In genomic region chr12:94427520-94428381, GRCh38 we compare ENCODE assay signal across 11 cellular contexts. TPM values are rescaled to one million over a fixed set of nuclear protein-coding genes. Genes with fewer than 3 reads are reported as not detected.
A peak's percentile ranks its signal among the peaks of the same experiment; 100 is the strongest.
DNase-seq lines count a peak whose midpoint lies in the region; ATAC-seq and TF ChIP-seq lines count a peak whose summit lies in the region.
"Had no signal": no experiment of that assay in that cellular context is flagged by ENCODE, and none has a peak within 500 bp of the region (broad histone marks: within the 10 kb centered on the region; RNA-seq: fewer than 3 reads in every experiment).

No MANE protein-coding gene starts in this region.

- H3K4me1 Mint-ChIP-seq in activated T-helper 17 cell treated with anti-CD3 and anti-CD28 coated beads, Interleukin-2, amount 50 U/mL, for 72 hours = peaks cover 17% of the 10 kb centered on the region

- no peaks in the 10 kb centered on the region for H3K27me3 ChIP-seq in vagina
- H3K27me3 ChIP-seq in effector memory CD4-positive, alpha-beta T cell (replicated peaks; ENCODE audit: control insufficient read depth, insufficient read depth, low read length, poor library complexity, severe bottlenecking) = no peaks in the 10 kb centered on the region
- H3K27me3 ChIP-seq: tibial nerve had no signal

- no peak for TF ChIP-seq POLR2A in vagina (IDR thresholded peaks at IDR 0.05)

- peaks cover 11% of the 10 kb centered on the region for H3K9me3 ChIP-seq in vagina
- H3K9me3 ChIP-seq in effector memory CD4-positive, alpha-beta T cell (ENCODE audit: control insufficient read depth, low read length) = peaks cover under 1% of the 10 kb centered on the region

- peak overlapping the region in 1 of 2 donors; percentile 21 for H3K4me3 ChIP-seq in vagina
- H3K4me3 ChIP-seq in effector memory CD4-positive, alpha-beta T cell (ENCODE audit: insufficient read depth, low read depth, low read length, poor library complexity, severe bottlenecking) = no peak overlapping the region
- H3K4me3 ChIP-seq: tibial nerve had no signal

- H3K27me3 Mint-ChIP-seq in activated T-helper 17 cell treated with anti-CD3 and anti-CD28 coated beads, Interleukin-2, amount 50 U/mL, for 72 hours = no peaks in the 10 kb centered on the region
- H3K27me3 Mint-ChIP-seq: activated CD8-positive, alpha-beta memory T cell treated with anti-CD3 and anti-CD28 coated beads, Interleukin-2, amount 10 ng/mL, durations not matched to agents 7 days and 5 days; memory B cell had no signal

- peak overlapping the region; percentile 50 for H3K27ac Mint-ChIP-seq in activated T-helper 17 cell treated with anti-CD3 and anti-CD28 coated beads, Interleukin-2, amount 50 U/mL, for 72 hours
- H3K27ac Mint-ChIP-seq: activated CD8-positive, alpha-beta memory T cell treated with anti-CD3 and anti-CD28 coated beads, Interleukin-2, amount 10 ng/mL, durations not matched to agents 7 days and 5 days; memory B cell had no signal

- peaks cover 11% of the 10 kb centered on the region for H3K9me3 Mint-ChIP-seq in activated T-helper 17 cell treated with anti-CD3 and anti-CD28 coated beads, Interleukin-2, amount 50 U/mL, for 72 hours

- peak overlapping the region; percentile 11 for H3K4me3 Mint-ChIP-seq in activated T-helper 17 cell treated with anti-CD3 and anti-CD28 coated beads, Interleukin-2, amount 50 U/mL, for 72 hours
- H3K4me3 Mint-ChIP-seq: activated CD8-positive, alpha-beta memory T cell treated with anti-CD3 and anti-CD28 coated beads, Interleukin-2, amount 10 ng/mL, durations not matched to agents 7 days and 5 days; memory B cell had no signal

- intact Hi-C loops in vagina (cut with DNase I) = no loop called here
- intact Hi-C loops in posterior cingulate gyrus (cut with DNase I) = no loop called here

- TF ChIP-seq CTCF in vagina (IDR thresholded peaks at IDR 0.05) = no peak

- H3K27ac ChIP-seq in vagina = peak overlapping the region; percentile 31
- H3K27ac ChIP-seq in effector memory CD4-positive, alpha-beta T cell (ENCODE audit: insufficient read depth, low read length, poor library complexity, severe bottlenecking) = no peak overlapping the region

- H3K36me3 ChIP-seq in vagina = no peaks in the 10 kb centered on the region
- H3K36me3 ChIP-seq in effector memory CD4-positive, alpha-beta T cell (ENCODE audit: control insufficient read depth, insufficient read depth, low read length) = no peaks in the 10 kb centered on the region

- peak; percentile 90 for ATAC-seq in activated T-helper 17 cell treated with anti-CD3 and anti-CD28 coated beads, Interleukin-2, amount 50 U/mL, for 72 hours (replicated peaks)
- ATAC-seq in GM19397 (IDR thresholded peaks at IDR 0.05; ENCODE audit: unreplicated experiment) = no peak
- ATAC-seq: activated CD8-positive, alpha-beta memory T cell treated with anti-CD3 and anti-CD28 coated beads, Interleukin-2, amount 10 ng/mL, durations not matched to agents 7 days and 5 days had no signal

- peak; percentile 13 for DNase-seq in stimulated activated CD4-positive, alpha-beta T cell treated with anti-CD3 and anti-CD28 coated beads, Interleukin-15, amount 100 ng/mL, for 24 hours
- no peak for DNase-seq in stimulated activated CD4-positive, alpha-beta T cell treated with anti-CD3 and anti-CD28 coated beads, Interleukin-4, amount 100 ng/mL, for 4 hours
- DNase-seq in inferior parietal cortex (ENCODE audit: extremely low spot score) = peak; percentile 56
- no peak for DNase-seq in vagina (ENCODE audit: extremely low spot score in 2 of 2)
- DNase-seq in posterior cingulate gyrus = no peak
- DNase-seq in effector memory CD4-positive, alpha-beta T cell = no peak
- DNase-seq: activated CD8-positive, alpha-beta memory T cell treated with anti-CD3 and anti-CD28 coated beads, Interleukin-2, amount 10 ng/mL, durations not matched to agents 7 days and 5 days had no signal

- no peaks in the 10 kb centered on the region for H3K4me1 ChIP-seq in vagina
- H3K4me1 ChIP-seq in effector memory CD4-positive, alpha-beta T cell (ENCODE audit: control insufficient read depth, insufficient read depth, low read length, poor library complexity, severe bottlenecking) = no peaks in the 10 kb centered on the region

- peaks cover 28% of the 10 kb centered on the region for H3K36me3 Mint-ChIP-seq in activated T-helper 17 cell treated with anti-CD3 and anti-CD28 coated beads, Interleukin-2, amount 50 U/mL, for 72 hours (ENCODE audit: low read depth)

RNA-seq across cellular contexts. Expression of gene CEP83, which starts 31.9 kb away (rescaled TPM):
- total RNA-seq in activated T-helper 17 cell treated with anti-CD3 and anti-CD28 coated beads, Interleukin-2, amount 50 U/mL, for 72 hours = 10 to 100 TPM; 22.0 to 23.9 TPM
- 16.5 TPM for total RNA-seq in vagina

Comparison
In these comparisons a context has a peak if more than half of its experiments do, and no peak if none do; other contexts are left out.
1. DNase-seq: peak in stimulated activated CD4-positive, alpha-beta T cell treated with anti-CD3 and anti-CD28 coated beads, Interleukin-15, amount 100 ng/mL, for 24 hours (single experiment) and inferior parietal cortex (single experiment); none in stimulated activated CD4-positive, alpha-beta T cell treated with anti-CD3 and anti-CD28 coated beads, Interleukin-4, amount 100 ng/mL, for 4 hours (0 of 2), vagina (0 of 2), posterior cingulate gyrus (0 of 10) and effector memory CD4-positive, alpha-beta T cell (0 of 3).